Comparison of ENCODE assay signal across 8 cellular contexts in the genomic region with DNA sequence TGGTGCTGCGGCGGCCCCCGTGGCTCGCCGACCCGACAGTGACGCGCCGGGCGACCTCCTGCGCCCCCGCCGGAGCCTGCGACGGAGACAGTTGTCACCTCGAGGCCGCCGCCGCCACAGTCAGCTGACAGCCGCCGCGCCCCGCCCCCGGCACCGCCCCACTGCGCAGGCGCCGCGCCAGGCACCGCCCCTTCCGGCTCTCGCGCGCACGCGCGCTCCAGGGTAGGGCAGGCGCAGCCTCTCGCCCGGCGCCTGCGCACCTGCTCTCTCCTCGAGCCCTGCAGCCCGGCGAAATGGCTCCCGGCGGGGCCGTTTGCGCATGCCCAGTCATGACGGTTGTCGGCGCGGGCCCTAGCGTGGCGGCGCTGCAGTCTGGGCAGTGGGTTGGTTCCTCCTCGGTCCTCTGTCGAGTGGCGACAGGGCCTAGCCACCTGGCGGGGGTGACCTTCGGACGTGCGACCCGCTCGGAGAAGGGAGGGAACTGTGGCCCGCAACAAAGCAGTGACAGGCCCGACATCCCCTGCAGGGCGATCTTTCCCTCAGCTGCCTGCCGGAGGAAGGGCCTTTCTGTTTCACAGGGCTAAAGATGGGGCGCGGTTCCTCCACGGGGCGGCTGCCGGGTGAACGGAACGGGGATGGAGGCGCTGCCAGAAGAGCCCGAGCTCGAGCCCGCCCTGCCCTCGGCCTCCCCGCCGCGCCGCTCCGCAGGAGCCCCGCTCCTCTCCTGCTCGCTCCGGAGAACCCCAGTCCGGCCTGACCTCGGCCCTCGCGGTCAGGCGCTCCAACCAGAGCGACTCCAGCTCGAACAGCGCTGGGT. TPM values are rescaled to one million over a fixed set of nuclear protein-coding genes. Genes with fewer than 3 reads are reported as not detected.
DNase-seq lines count a peak whose midpoint lies in the region; ATAC-seq and TF ChIP-seq lines count a peak whose summit lies in the region.

Gene TOLLIP (minus strand): TSS at position 135 of the 817 bp plus-strand sequence. CDS start 134 bp downstream, at position 1.

- H3K27me3 ChIP-seq in esophagus (ENCODE audit: control insufficient read depth in 1 of 2, insufficient read depth in 2 of 2, low read length in 2 of 2) (no peaks in the 10 kb centered on the region), mucosa of stomach (ENCODE audit: control insufficient read depth, insufficient read depth, low read length) (no peaks in the 10 kb centered on the region)

- ATAC-seq in GM21576 (IDR thresholded peaks at IDR 0.05; ENCODE audit: unreplicated experiment): peak; percentile 76

- no peak for TF ChIP-seq EP300 in Ishikawa (IDR thresholded peaks at IDR 0.05; ENCODE audit: borderline replicate concordance)

- DNase-seq in DMS53 (lab: John Stamatoyannopoulos, UW) (peak; percentile 98), OCI-M2 (lab: John Stamatoyannopoulos, UW; ENCODE audit: unreplicated experiment) (peak; percentile 19)
- DNase-seq in activated T-cell treated with anti-CD3 and anti-CD28 coated beads, Interleukin-2, amount 50 U/mL, for 1 hour: peak; percentile 99
- peak; percentile 97 for DNase-seq in stimulated activated CD8-positive, alpha-beta memory T cell treated with anti-CD3 and anti-CD28 coated beads, Interleukin-4, amount 100 ng/mL, for 48 hours

- H3K9ac ChIP-seq in mucosa of stomach (ENCODE audit: low read length): peak within 1 kb of the TSS; percentile 84

- peak within 1 kb of the TSS; percentile 97 for H3K27ac ChIP-seq in esophagus (ENCODE audit: low read depth in 2 of 2, low read length in 1 of 2)

- H3K36me3 ChIP-seq in esophagus (ENCODE audit: control insufficient read depth in 2 of 2, insufficient read depth in 2 of 2, low read length in 1 of 2) (peaks cover 0 to 4% of the 10 kb centered on the region in 2 donors), mucosa of stomach (ENCODE audit: control insufficient read depth, insufficient read depth, low read length) (no peaks in the 10 kb centered on the region)

- 2 to 3% methylated on average over 52 to 97 of the region's 97 CpGs for WGBS in esophagus, 2 donors

- H3K4me3 ChIP-seq in esophagus (ENCODE audit: low read depth in 1 of 2, low read length in 2 of 2): peak within 1 kb of the TSS; percentile 81 to 87
- peak within 1 kb of the TSS; percentile 74 for H3K4me3 ChIP-seq in mucosa of stomach (ENCODE audit: low read length)

- H3K4me1 ChIP-seq in esophagus (ENCODE audit: control insufficient read depth in 2 of 2, insufficient read depth in 2 of 2, low read length in 1 of 2) (peaks cover 17 to 28% of the 10 kb centered on the region in 2 donors), mucosa of stomach (ENCODE audit: control insufficient read depth, insufficient read depth, low read length) (peaks cover 40% of the 10 kb centered on the region)

- H3K9me3 ChIP-seq in esophagus (ENCODE audit: control insufficient read depth in 2 of 2, insufficient read depth in 1 of 2, low read depth in 1 of 2, low read length in 1 of 2): no peaks in the 10 kb centered on the region
- no peaks in the 10 kb centered on the region for H3K9me3 ChIP-seq in mucosa of stomach (ENCODE audit: control insufficient read depth, low read length)

- TF ChIP-seq RAD21 in Ishikawa (IDR thresholded peaks at IDR 0.05; ENCODE audit: low read depth): no peak; the same call in 1 of the 2 replicates

TF ChIP-seq in Ishikawa, 13 proteins besides CTCF, POLR2A, EP300 and RAD21:
- no peak for TF ChIP-seq NFIC (IDR thresholded peaks at IDR 0.05)
- 0 out of 2 replicates have a peak, but pooled peaks have one; percentile 1 for TF ChIP-seq EGR1 (IDR thresholded peaks at IDR 0.05)
- no peak for TF ChIP-seq CEBPB (IDR thresholded peaks at IDR 0.05)
- TF ChIP-seq, protein P1, sequence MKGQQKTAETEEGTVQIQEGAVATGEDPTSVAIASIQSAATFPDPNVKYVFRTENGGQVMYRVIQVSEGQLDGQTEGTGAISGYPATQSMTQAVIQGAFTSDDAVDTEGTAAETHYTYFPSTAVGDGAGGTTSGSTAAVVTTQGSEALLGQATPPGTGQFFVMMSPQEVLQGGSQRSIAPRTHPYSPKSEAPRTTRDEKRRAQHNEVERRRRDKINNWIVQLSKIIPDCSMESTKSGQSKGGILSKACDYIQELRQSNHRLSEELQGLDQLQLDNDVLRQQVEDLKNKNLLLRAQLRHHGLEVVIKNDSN (IDR thresholded peaks at IDR 0.05): peak; percentile 86
- TF ChIP-seq FOXM1 (IDR thresholded peaks at IDR 0.05; ENCODE audit: borderline replicate concordance, low read depth): no peak
- no peak for TF ChIP-seq REST (IDR thresholded peaks at IDR 0.05; ENCODE audit: low read depth)
- peak; percentile 89 for TF ChIP-seq TAF1 (IDR thresholded peaks at IDR 0.05; ENCODE audit: low read depth)
- TF ChIP-seq YY1 (IDR thresholded peaks at IDR 0.05; ENCODE audit: low read depth): peak; percentile 83
- peak; percentile 90 for TF ChIP-seq MAX (IDR thresholded peaks at IDR 0.05)
- no peak for TF ChIP-seq TEAD4 (IDR thresholded peaks at IDR 0.05)
- TF ChIP-seq ZBTB7A (IDR thresholded peaks at IDR 0.05; ENCODE audit: low read depth): no peak
- TF ChIP-seq TCF12 (IDR thresholded peaks at IDR 0.05; ENCODE audit: low read depth): no peak; the same call in 1 of the 2 replicates

RNA-seq across cellular contexts. Expression of gene TOLLIP, which starts in this region (rescaled TPM):
- polyA plus RNA-seq in esophagus: 10 to 100 TPM; 44.4 to 68.0 TPM

Comparison
In these comparisons a context has a peak if more than half of its experiments do, and no peak if none do; other contexts are left out.
1. Peak in every context shown above with its lines: DNase-seq, ATAC-seq, H3K4me3 ChIP-seq and H3K27ac ChIP-seq.
2. DNase-seq: peak in every context shown above with its lines; median percentile 99 in activated T-cell treated with anti-CD3 and anti-CD28 coated beads, Interleukin-2, amount 50 U/mL, for 1 hour; 98 in DMS53; 97 in stimulated activated CD8-positive, alpha-beta memory T cell treated with anti-CD3 and anti-CD28 coated beads, Interleukin-4, amount 100 ng/mL, for 48 hours; 19 in OCI-M2.